Comparison of ENCODE assay signal across 1 cellular context in genomic region chr17:60557805-60558204, GRCh38.
TF ChIP-seq lines count a peak whose summit lies in the region.

No MANE protein-coding gene starts in this region.

TF ChIP-seq in GM12878, 131 proteins besides CTCF, POLR2A, EP300 and RAD21:
- TF ChIP-seq MEF2B (IDR thresholded peaks at IDR 0.05; ENCODE audit: partially characterized antibody, poor library complexity, severe bottlenecking) (no peak), ZNF274 (IDR thresholded peaks at IDR 0.05; ENCODE audit: insufficient read depth, insufficient read length) (no peak), NBN (IDR thresholded peaks at IDR 0.05) (no peak), RBBP5 (conservative IDR thresholded peaks at IDR 0.05) (no peak), MYB (IDR thresholded peaks at IDR 0.05; ENCODE audit: borderline replicate concordance, low read depth, low read length) (no peak), SIN3A (IDR thresholded peaks at IDR 0.05; ENCODE audit: low read depth, low read length) (no peak), NR2C2 (IDR thresholded peaks at IDR 0.05; ENCODE audit: borderline replicate concordance, control insufficient read depth, insufficient read length, low read depth) (no peak), IRF4 (IDR thresholded peaks at IDR 0.05; ENCODE audit: low read depth, low read length) (no peak), PRDM15 (CRISPR knock-in tag; IDR thresholded peaks at IDR 0.05) (no peak), NFYA (IDR thresholded peaks at IDR 0.05; ENCODE audit: borderline replicate concordance, low read depth, low read length) (no peak), CREM (IDR thresholded peaks at IDR 0.05; ENCODE audit: low read depth) (no peak), YY1 (IDR thresholded peaks at IDR 0.05; ENCODE audit: low read depth, low read length) (peak; percentile 22; the same call in 1 of the 2 replicates), TCF3 (IDR thresholded peaks at IDR 0.05; ENCODE audit: borderline replicate concordance, insufficient read depth, low read depth, low read length) (no peak), CBX5 (IDR thresholded peaks at IDR 0.05; ENCODE audit: low read depth) (peak; percentile 55; the same call in 1 of the 2 replicates), NR2F1 (conservative IDR thresholded peaks at IDR 0.05) (no peak), SP1 (IDR thresholded peaks at IDR 0.05; ENCODE audit: low read depth, low read length) (no peak)
- TF ChIP-seq, protein P1, sequence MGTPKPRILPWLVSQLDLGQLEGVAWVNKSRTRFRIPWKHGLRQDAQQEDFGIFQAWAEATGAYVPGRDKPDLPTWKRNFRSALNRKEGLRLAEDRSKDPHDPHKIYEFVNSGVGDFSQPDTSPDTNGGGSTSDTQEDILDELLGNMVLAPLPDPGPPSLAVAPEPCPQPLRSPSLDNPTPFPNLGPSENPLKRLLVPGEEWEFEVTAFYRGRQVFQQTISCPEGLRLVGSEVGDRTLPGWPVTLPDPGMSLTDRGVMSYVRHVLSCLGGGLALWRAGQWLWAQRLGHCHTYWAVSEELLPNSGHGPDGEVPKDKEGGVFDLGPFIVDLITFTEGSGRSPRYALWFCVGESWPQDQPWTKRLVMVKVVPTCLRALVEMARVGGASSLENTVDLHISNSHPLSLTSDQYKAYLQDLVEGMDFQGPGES (IDR thresholded peaks at IDR 0.05) = no peak
- TF ChIP-seq, protein P2, sequence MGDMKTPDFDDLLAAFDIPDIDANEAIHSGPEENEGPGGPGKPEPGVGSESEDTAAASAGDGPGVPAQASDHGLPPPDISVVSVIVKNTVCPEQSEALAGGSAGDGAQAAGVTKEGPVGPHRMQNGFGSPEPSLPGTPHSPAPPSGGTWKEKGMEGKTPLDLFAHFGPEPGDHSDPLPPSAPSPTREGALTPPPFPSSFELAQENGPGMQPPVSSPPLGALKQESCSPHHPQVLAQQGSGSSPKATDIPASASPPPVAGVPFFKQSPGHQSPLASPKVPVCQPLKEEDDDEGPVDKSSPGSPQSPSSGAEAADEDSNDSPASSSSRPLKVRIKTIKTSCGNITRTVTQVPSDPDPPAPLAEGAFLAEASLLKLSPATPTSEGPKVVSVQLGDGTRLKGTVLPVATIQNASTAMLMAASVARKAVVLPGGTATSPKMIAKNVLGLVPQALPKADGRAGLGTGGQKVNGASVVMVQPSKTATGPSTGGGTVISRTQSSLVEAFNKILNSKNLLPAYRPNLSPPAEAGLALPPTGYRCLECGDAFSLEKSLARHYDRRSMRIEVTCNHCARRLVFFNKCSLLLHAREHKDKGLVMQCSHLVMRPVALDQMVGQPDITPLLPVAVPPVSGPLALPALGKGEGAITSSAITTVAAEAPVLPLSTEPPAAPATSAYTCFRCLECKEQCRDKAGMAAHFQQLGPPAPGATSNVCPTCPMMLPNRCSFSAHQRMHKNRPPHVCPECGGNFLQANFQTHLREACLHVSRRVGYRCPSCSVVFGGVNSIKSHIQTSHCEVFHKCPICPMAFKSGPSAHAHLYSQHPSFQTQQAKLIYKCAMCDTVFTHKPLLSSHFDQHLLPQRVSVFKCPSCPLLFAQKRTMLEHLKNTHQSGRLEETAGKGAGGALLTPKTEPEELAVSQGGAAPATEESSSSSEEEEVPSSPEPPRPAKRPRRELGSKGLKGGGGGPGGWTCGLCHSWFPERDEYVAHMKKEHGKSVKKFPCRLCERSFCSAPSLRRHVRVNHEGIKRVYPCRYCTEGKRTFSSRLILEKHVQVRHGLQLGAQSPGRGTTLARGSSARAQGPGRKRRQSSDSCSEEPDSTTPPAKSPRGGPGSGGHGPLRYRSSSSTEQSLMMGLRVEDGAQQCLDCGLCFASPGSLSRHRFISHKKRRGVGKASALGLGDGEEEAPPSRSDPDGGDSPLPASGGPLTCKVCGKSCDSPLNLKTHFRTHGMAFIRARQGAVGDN (IDR thresholded peaks at IDR 0.05) = no peak
- TF ChIP-seq, protein P3, sequence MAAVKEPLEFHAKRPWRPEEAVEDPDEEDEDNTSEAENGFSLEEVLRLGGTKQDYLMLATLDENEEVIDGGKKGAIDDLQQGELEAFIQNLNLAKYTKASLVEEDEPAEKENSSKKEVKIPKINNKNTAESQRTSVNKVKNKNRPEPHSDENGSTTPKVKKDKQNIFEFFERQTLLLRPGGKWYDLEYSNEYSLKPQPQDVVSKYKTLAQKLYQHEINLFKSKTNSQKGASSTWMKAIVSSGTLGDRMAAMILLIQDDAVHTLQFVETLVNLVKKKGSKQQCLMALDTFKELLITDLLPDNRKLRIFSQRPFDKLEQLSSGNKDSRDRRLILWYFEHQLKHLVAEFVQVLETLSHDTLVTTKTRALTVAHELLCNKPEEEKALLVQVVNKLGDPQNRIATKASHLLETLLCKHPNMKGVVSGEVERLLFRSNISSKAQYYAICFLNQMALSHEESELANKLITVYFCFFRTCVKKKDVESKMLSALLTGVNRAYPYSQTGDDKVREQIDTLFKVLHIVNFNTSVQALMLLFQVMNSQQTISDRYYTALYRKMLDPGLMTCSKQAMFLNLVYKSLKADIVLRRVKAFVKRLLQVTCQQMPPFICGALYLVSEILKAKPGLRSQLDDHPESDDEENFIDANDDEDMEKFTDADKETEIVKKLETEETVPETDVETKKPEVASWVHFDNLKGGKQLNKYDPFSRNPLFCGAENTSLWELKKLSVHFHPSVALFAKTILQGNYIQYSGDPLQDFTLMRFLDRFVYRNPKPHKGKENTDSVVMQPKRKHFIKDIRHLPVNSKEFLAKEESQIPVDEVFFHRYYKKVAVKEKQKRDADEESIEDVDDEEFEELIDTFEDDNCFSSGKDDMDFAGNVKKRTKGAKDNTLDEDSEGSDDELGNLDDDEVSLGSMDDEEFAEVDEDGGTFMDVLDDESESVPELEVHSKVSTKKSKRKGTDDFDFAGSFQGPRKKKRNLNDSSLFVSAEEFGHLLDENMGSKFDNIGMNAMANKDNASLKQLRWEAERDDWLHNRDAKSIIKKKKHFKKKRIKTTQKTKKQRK (IDR thresholded peaks at IDR 0.05; ENCODE audit: low read depth, low read length) = peak; percentile 78
